1 cellular context compared by ENCODE assay signal in genomic region chr17:61299517-61300513, GRCh38.
TF ChIP-seq lines count a peak whose summit lies in the region.

No MANE protein-coding gene starts in this region.

TF ChIP-seq in GM12878, 131 proteins besides CTCF, POLR2A, EP300 and RAD21 (continued from another document):
- TF ChIP-seq PKNOX1 (IDR thresholded peaks at IDR 0.05) (no peak), PBX3 (IDR thresholded peaks at IDR 0.05; ENCODE audit: insufficient replicate concordance, low read depth, low read length) (no peak), SREBF1 (IDR thresholded peaks at IDR 0.05; ENCODE audit: low read length) (no peak)
